1 cellular context compared by ENCODE assay signal in genomic region chr4:75048208-75048879, GRCh38.
TF ChIP-seq lines count a peak whose summit lies in the region.

No MANE protein-coding gene starts in this region.

TF ChIP-seq in HepG2, 621 proteins besides CTCF, POLR2A, EP300 and RAD21 (continued from another document):
- TF ChIP-seq MBNL3 (CRISPR knock-in tag; conservative IDR thresholded peaks at IDR 0.05) (no peak), ZNF318 (CRISPR knock-in tag; IDR thresholded peaks at IDR 0.05) (no peak), TOPORS (CRISPR knock-in tag; IDR thresholded peaks at IDR 0.05) (no peak), GPN1 (CRISPR knock-in tag; IDR thresholded peaks at IDR 0.05; ENCODE audit: borderline replicate concordance) (no peak), LBX2 (CRISPR knock-in tag; IDR thresholded peaks at IDR 0.05; ENCODE audit: borderline replicate concordance) (no peak), BRF2 (CRISPR knock-in tag; IDR thresholded peaks at IDR 0.05) (no peak), PBX2 (CRISPR knock-in tag; IDR thresholded peaks at IDR 0.05) (no peak), MTA1 (CRISPR knock-in tag; IDR thresholded peaks at IDR 0.05; ENCODE audit: borderline replicate concordance) (no peak), ZNF234 (CRISPR knock-in tag; conservative IDR thresholded peaks at IDR 0.05) (no peak), HMG20B (CRISPR knock-in tag; conservative IDR thresholded peaks at IDR 0.05) (no peak), ZNF441 (CRISPR knock-in tag; IDR thresholded peaks at IDR 0.05; ENCODE audit: borderline replicate concordance) (no peak), ZBTB2 (CRISPR knock-in tag; IDR thresholded peaks at IDR 0.05; ENCODE audit: low read depth) (no peak), KAT7 (CRISPR knock-in tag; IDR thresholded peaks at IDR 0.05; ENCODE audit: borderline replicate concordance) (no peak), CREBL2 (CRISPR knock-in tag; IDR thresholded peaks at IDR 0.05; ENCODE audit: borderline replicate concordance) (no peak)
TF ChIP-seq in HepG2: peak in this region for 0.
